In the genomic region with DNA sequence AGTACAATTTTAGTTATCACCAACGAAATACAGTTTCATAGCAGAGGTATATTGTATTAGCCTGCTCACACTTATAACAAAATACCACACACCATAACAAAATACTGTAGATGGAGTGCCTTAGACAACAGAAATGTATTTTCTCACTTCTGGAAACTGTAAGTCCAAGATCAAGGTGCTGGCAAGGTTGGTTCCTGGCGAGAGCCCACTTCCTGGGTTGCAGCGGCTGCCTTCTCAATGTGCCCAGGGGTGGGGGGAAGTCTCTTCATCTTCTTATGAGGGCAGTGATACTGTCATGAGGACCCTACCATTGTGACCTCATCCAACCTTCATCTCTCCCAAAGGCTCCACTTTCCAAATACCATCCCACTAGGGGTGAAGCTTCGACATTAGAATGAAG, we compare ENCODE assay signal across 8 cellular contexts. TPM values are rescaled to one million over a fixed set of nuclear protein-coding genes. Genes with fewer than 3 reads are reported as not detected.
"Had no signal": no experiment of that assay in that cellular context is flagged by ENCODE, and none has a peak within 500 bp of the region (broad histone marks: within the 10 kb centered on the region; RNA-seq: fewer than 3 reads in every experiment).

No MANE protein-coding gene starts in this region.

- H3K27ac ChIP-seq: HL-60 had no signal

- H3K9me3 Mint-ChIP-seq: IgD-negative memory B cell had no signal

- H3K27ac Mint-ChIP-seq: GM23338, H9, IgD-negative memory B cell had no signal

- H3K4me3 ChIP-seq: GM23338, K562 had no signal

- H3K4me3 Mint-ChIP-seq: GM23338, H9, IgD-negative memory B cell had no signal

- H3K36me3 Mint-ChIP-seq: IgD-negative memory B cell had no signal

- ATAC-seq: GM23338, HepG2, K562 had no signal

- DNase-seq: H9, HCEC 1CT had no signal

- H3K4me1 Mint-ChIP-seq: GM23338, H9, IgD-negative memory B cell had no signal

RNA-seq across cellular contexts. Expression of gene GADD45G, which starts 30.5 kb away (rescaled TPM):
- total RNA-seq: HepG2, HT1080 had no signal
- polyA plus RNA-seq: HepG2 had no signal
